In the genomic region with DNA sequence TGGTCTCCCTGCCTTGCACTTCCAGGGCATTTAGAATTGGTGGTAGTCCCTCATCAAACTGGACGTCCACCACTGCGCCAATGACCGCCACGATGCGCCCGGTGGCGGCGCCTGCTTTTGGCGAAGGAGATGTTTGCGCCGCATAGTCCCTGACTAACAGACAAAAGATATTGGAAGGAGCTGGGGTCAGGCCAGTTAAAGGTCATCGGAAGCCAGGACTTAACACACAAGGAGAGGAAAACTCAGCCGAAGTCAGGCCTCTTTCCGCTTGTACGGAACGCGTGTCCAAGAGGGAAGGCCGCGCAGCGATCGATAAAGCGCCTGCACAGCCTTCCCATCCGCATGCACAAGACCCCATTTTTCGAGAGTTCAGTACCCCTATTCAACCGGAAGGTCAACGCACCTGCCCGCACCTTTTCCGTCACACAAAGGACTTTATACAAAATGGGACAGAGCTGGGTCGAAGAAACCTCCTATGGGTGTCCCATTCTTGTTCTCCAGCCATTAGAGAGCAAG, we compare ENCODE assay signal across 8 cellular contexts. TPM values are rescaled to one million over a fixed set of nuclear protein-coding genes. Genes with fewer than 3 reads are reported as not detected.
A peak's percentile ranks its signal among the peaks of the same experiment; 100 is the strongest.
DNase-seq lines count a peak whose midpoint lies in the region; TF ChIP-seq lines count a peak whose summit lies in the region.

No MANE protein-coding gene starts in this region.

- peak overlapping the region; percentile 99 for H3K4me3 ChIP-seq in AG04449 (ENCODE audit: low read depth, low read length)
- peak overlapping the region; percentile 94 for H3K4me3 ChIP-seq in ascending aorta

- peaks cover 10 to 12% of the 10 kb centered on the region in 2 donors for H3K4me1 ChIP-seq in ascending aorta

- H3K4me3 Mint-ChIP-seq in immature natural killer cell = peak overlapping the region; percentile 84 to 96 (median 93)

- no peaks in the 10 kb centered on the region for H3K9me3 ChIP-seq in ascending aorta

- intact Hi-C loops in ascending aorta (cut with DNase I) = loop anchor here (5.0 kb wide), 2 partner anchors 283 to 528 kb away; a partner anchor contains a TSS

- H3K9me3 Mint-ChIP-seq in immature natural killer cell = no peaks in the 10 kb centered on the region

- TF ChIP-seq CTCF in AG04449 (IDR thresholded peaks at IDR 0.05; ENCODE audit: insufficient read depth, low read length, missing control alignments) (no peak), ascending aorta (IDR thresholded peaks at IDR 0.05) (no peak)

- POLR2A ChIA-PET in AG04449 (lab: Yijun Ruan, JAX) = interaction anchor here (1.2 to 1.8 kb wide), 3 partner anchors 9 to 43 kb away, joined by 4 to 19 read pairs (median 9); a partner anchor contains a TSS

- peak overlapping the region; percentile 76 to 91 for H3K27ac ChIP-seq in ascending aorta

- DNase-seq in AG04449 (ENCODE audit: low read depth, low spot score) (no peak), HK-2 (ENCODE audit: unreplicated experiment) (peak; percentile 28), ascending aorta (ENCODE audit: low spot score in 2 of 2) (peak in 1 of 2 donors; percentile 62), immature natural killer cell (no peak), activated gamma-delta T cell (lab: John Stamatoyannopoulos, UW) (no peak), foreskin melanocyte (no peak), middle frontal gyrus (ENCODE audit: extremely low spot score, low spot score) (no peak)
- DNase-seq in stimulated activated CD8-positive, alpha-beta memory T cell treated with anti-CD3 and anti-CD28 coated beads, Interleukin-4, amount 100 ng/mL, for 48 hours = peak; percentile 34

- CTCF ChIA-PET in AG04449 (lab: Yijun Ruan, JAX) = interaction anchor here (1.1 to 4.2 kb wide), 2 partner anchors 9 to 12 kb away, joined by 3 to 54 read pairs; no protein-coding TSS in a partner anchor

- H3K27me3 ChIP-seq in ascending aorta = no peaks in the 10 kb centered on the region

- peaks cover 34 to 42% of the 10 kb centered on the region in 2 donors for H3K4me1 Mint-ChIP-seq in immature natural killer cell

- H3K27me3 Mint-ChIP-seq in immature natural killer cell (ENCODE audit: low read depth in 3 of 3) = peaks cover 7 to 10% (median 8%) of the 10 kb centered on the region in 3 donors

- H3K36me3 ChIP-seq in ascending aorta = peaks cover 32 to 38% of the 10 kb centered on the region in 2 donors

- H3K27ac Mint-ChIP-seq in immature natural killer cell = peak overlapping the region; percentile 95 to 100 (median 98)

- H3K36me3 Mint-ChIP-seq in immature natural killer cell = peaks cover 11 to 25% (median 14%) of the 10 kb centered on the region in 3 donors

RNA-seq across cellular contexts. Expression of a gene that starts 0.5 kb away (rescaled TPM):
- 197 TPM for total RNA-seq in ascending aorta
- 1,000 to 10,000 TPM in 1 of 3 donors, 100 to 1,000 TPM in 2; 795 to 1,475 (median 867) TPM for polyA plus RNA-seq in immature natural killer cell

RNA-seq across cellular contexts. Expression of a gene that starts 15.1 kb away (rescaled TPM):
- 118 TPM for total RNA-seq in ascending aorta
- 10 to 100 TPM in 2 of 3 donors, 1 to 10 TPM in 1; 6.5 to 37.5 (median 11.9) TPM for polyA plus RNA-seq in immature natural killer cell

RNA-seq across cellular contexts. Expression of a gene that starts 42.8 kb away (rescaled TPM):
- total RNA-seq in ascending aorta = 62.2 TPM
- polyA plus RNA-seq in immature natural killer cell = 100 to 1,000 TPM; 175 to 222 (median 180) TPM

Comparison
In these comparisons a context has a peak if more than half of its experiments do, and no peak if none do; other contexts are left out.
1. DNase-seq: peak in HK-2 (single experiment) and stimulated activated CD8-positive, alpha-beta memory T cell treated with anti-CD3 and anti-CD28 coated beads, Interleukin-4, amount 100 ng/mL, for 48 hours (single experiment); none in AG04449 (single experiment), immature natural killer cell (0 of 3), activated gamma-delta T cell (single experiment), foreskin melanocyte (single experiment) and middle frontal gyrus (single experiment).